23 cellular contexts compared by ENCODE assay signal in genomic region chr2:119772767-119773166, GRCh38. TPM values are rescaled to one million over a fixed set of nuclear protein-coding genes. Genes with fewer than 3 reads are reported as not detected.
DNase-seq lines count a peak whose midpoint lies in the region; ATAC-seq and FAIRE-seq lines count a peak whose summit lies in the region.
"Had no signal": no experiment of that assay in that cellular context is flagged by ENCODE, and none has a peak within 500 bp of the region (broad histone marks: within the 10 kb centered on the region; RNA-seq: fewer than 3 reads in every experiment).

No MANE protein-coding gene starts in this region.

- H3K4me3 ChIP-seq in CD4-positive, CD25-positive, alpha-beta regulatory T cell (ENCODE audit: low read depth, low read length): peak overlapping the region; percentile 67
- H3K4me3 ChIP-seq: A549, SK-N-MC had no signal

- peaks cover 2% of the 10 kb centered on the region for H3K36me3 Mint-ChIP-seq in activated naive CD4-positive, alpha-beta T cell treated with anti-CD3 and anti-CD28 coated beads for 36 hours (ENCODE audit: low read depth)
- H3K36me3 Mint-ChIP-seq in CD4-positive, CD25-positive, alpha-beta regulatory T cell: peaks cover 4% of the 10 kb centered on the region

- peak; percentile 35 for FAIRE-seq in GM19239 (lab: Jason Lieb, UNC)
- FAIRE-seq: A549, H1, HTR-8/SVneo had no signal

- no peak overlapping the region for H3K4me3 Mint-ChIP-seq in activated naive CD4-positive, alpha-beta T cell treated with anti-CD3 and anti-CD28 coated beads for 36 hours
- H3K4me3 Mint-ChIP-seq in CD4-positive, CD25-positive, alpha-beta regulatory T cell: peak overlapping the region; percentile 23 to 66 (median 36)
- H3K4me3 Mint-ChIP-seq: CD8-positive, alpha-beta memory T cell had no signal

- peak; percentile 31 to 53 for ATAC-seq in CD4-positive, CD25-positive, alpha-beta regulatory T cell (ENCODE audit: low read depth in 2 of 2)
- ATAC-seq: A549, HCT116 had no signal

- intact Hi-C loops in activated naive CD4-positive, alpha-beta T cell treated with anti-CD3 and anti-CD28 coated beads for 36 hours (cut with micrococcal nuclease): no loop called here

- DNase-seq in activated naive CD4-positive, alpha-beta T cell treated with anti-CD3 and anti-CD28 coated beads for 36 hours: no peak
- DNase-seq in activated naive CD4-positive, alpha-beta T cell treated with Interleukin-2 at 50 U/mL for 16 hours: no peak
- peak in 2 of 3 donors; percentile 11 to 55 for DNase-seq in CD4-positive, CD25-positive, alpha-beta regulatory T cell
- DNase-seq in GM19239 (ENCODE audit: insufficient read length, low spot score): no peak
- DNase-seq in central memory CD4-positive, alpha-beta T cell: peak; percentile 23
- DNase-seq in cerebellar nuclear complex (lab: John Stamatoyannopoulos, UW): no peak
- DNase-seq in NOMO-1 treated with dmso at 0.1 percent for 144 hours (lab: John Stamatoyannopoulos, UW; ENCODE audit: unreplicated experiment): no peak
- DNase-seq: BE2C, DMS53, GF-D8, KG1, NCI-H1092, NCI-H1436 treated with DMSO at 0.1 percent for 48 hours, NCI-H1930, NCI-H69, SHP77 treated with DMSO at 0.1 percent for 48 hours had no signal

- H3K9me3 Mint-ChIP-seq in activated naive CD4-positive, alpha-beta T cell treated with anti-CD3 and anti-CD28 coated beads for 36 hours: no peaks in the 10 kb centered on the region
- H3K9me3 Mint-ChIP-seq in CD4-positive, CD25-positive, alpha-beta regulatory T cell: no peaks in the 10 kb centered on the region
- H3K9me3 Mint-ChIP-seq: CD8-positive, alpha-beta memory T cell had no signal

- no peaks in the 10 kb centered on the region for H3K27me3 Mint-ChIP-seq in activated naive CD4-positive, alpha-beta T cell treated with anti-CD3 and anti-CD28 coated beads for 36 hours (ENCODE audit: low read depth)
- H3K27me3 Mint-ChIP-seq in CD4-positive, CD25-positive, alpha-beta regulatory T cell: no peaks in the 10 kb centered on the region
- H3K27me3 Mint-ChIP-seq: CD8-positive, alpha-beta memory T cell had no signal

- H3K4me1 Mint-ChIP-seq in activated naive CD4-positive, alpha-beta T cell treated with anti-CD3 and anti-CD28 coated beads for 36 hours (ENCODE audit: low read depth): peaks cover 40% of the 10 kb centered on the region
- H3K4me1 Mint-ChIP-seq in CD4-positive, CD25-positive, alpha-beta regulatory T cell: peaks cover 34 to 57% (median 43%) of the 10 kb centered on the region in 4 donors

- peak overlapping the region; percentile 5 for H3K27ac ChIP-seq in CD4-positive, CD25-positive, alpha-beta regulatory T cell (ENCODE audit: insufficient read depth, low read length, poor library complexity, severe bottlenecking)
- H3K27ac ChIP-seq: A549, RWPE1, SK-N-MC had no signal

- CTCF ChIA-PET in activated naive CD4-positive, alpha-beta T cell treated with anti-CD3 and anti-CD28 coated beads for 36 hours (lab: Charles Lee): no interaction called here

- H3K36me3 ChIP-seq in CD4-positive, CD25-positive, alpha-beta regulatory T cell (ENCODE audit: control insufficient read depth, insufficient read depth, low read length): peaks cover 4% of the 10 kb centered on the region
- H3K36me3 ChIP-seq: BE2C had no signal

- H3K27me3 ChIP-seq in CD4-positive, CD25-positive, alpha-beta regulatory T cell (ENCODE audit: control insufficient read depth, insufficient read depth, low read length): no peaks in the 10 kb centered on the region
- H3K27me3 ChIP-seq: BE2C had no signal

- H3K27ac Mint-ChIP-seq in activated naive CD4-positive, alpha-beta T cell treated with anti-CD3 and anti-CD28 coated beads for 36 hours: peak overlapping the region; percentile 10
- H3K27ac Mint-ChIP-seq in CD4-positive, CD25-positive, alpha-beta regulatory T cell: peak overlapping the region; percentile 60 to 85 (median 80)

- H3K9me3 ChIP-seq in CD4-positive, CD25-positive, alpha-beta regulatory T cell (ENCODE audit: control insufficient read depth in 2 of 2, low read length in 2 of 2): no peaks in the 10 kb centered on the region
- H3K9me3 ChIP-seq: A549, BE2C had no signal

- H3K4me1 ChIP-seq in CD4-positive, CD25-positive, alpha-beta regulatory T cell (ENCODE audit: control insufficient read depth, insufficient read depth, low read length, poor library complexity, severe bottlenecking): peaks cover 34% of the 10 kb centered on the region
- H3K4me1 ChIP-seq: BE2C had no signal

RNA-seq across cellular contexts. Expression of gene PTPN4, which starts 13.0 kb away (rescaled TPM):
- total RNA-seq in activated naive CD4-positive, alpha-beta T cell treated with anti-CD3 and anti-CD28 coated beads for 36 hours: 10 to 100 TPM; 28.4 to 29.8 TPM
- 113 TPM for total RNA-seq in CD4-positive, CD25-positive, alpha-beta regulatory T cell
- 100 to 1,000 TPM in 2 of 4 donors, 10 to 100 TPM in 2; 75.2 to 115 (median 103) TPM for polyA plus RNA-seq in CD4-positive, CD25-positive, alpha-beta regulatory T cell

Comparison
In these comparisons a context has a peak if more than half of its experiments do, and no peak if none do; other contexts are left out.
1. DNase-seq: peak in CD4-positive, CD25-positive, alpha-beta regulatory T cell (2 of 3) and central memory CD4-positive, alpha-beta T cell (single experiment); none in activated naive CD4-positive, alpha-beta T cell treated with anti-CD3 and anti-CD28 coated beads for 36 hours (single experiment), activated naive CD4-positive, alpha-beta T cell treated with Interleukin-2 at 50 U/mL for 16 hours (single experiment), GM19239 (single experiment), cerebellar nuclear complex (0 of 2) and NOMO-1 treated with dmso at 0.1 percent for 144 hours (single experiment).